Comparison of ENCODE assay signal across 8 cellular contexts in the genomic region with DNA sequence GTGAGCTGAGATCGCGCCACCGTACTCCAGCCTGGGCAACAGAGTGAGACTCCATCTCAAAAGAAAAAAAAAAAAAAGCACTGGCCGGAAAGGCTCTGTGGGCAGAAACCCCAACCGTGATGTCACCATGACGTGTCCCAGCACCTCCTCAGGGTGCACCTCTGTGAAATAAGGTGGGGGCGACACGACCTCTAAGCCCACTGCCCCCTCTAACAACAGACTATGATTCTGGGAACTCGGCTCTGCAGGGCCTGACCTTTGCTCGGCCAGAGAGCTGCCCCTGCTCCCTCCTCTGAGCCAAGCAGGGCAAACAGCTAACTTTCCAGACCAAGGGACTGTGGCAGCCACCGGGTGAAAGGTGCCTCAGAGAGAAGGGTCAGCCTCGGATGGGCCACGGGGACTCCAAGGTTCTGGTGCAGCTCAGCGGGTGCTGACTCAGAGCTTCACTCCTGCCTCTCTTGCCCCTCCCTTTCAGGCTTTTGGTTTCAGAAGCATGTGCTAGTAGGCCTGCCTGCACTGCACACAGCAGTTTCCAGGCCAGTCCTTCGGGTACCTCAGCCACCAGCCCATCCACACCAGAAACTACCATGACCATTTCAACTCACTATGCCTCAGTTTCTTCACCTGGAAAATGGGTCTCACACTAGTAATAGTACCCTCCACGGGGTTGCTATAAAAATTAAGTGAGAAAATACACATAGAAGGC. TPM values are rescaled to one million over a fixed set of nuclear protein-coding genes. Genes with fewer than 3 reads are reported as not detected.
DNase-seq lines count a peak whose midpoint lies in the region; ATAC-seq and TF ChIP-seq lines count a peak whose summit lies in the region.

No MANE protein-coding gene starts in this region.

- POLR2A ChIA-PET in CD4-positive, alpha-beta T cell (lab: Charles Lee), result interaction anchor here (0.6 to 11.6 kb wide), 4 partner anchors 9 to 112 kb away, joined by 3 to 221 read pairs (median 23); partner anchors contain the start of genes AAMP and PNKD
- POLR2A ChIA-PET in HCT116 (lab: Charles Lee), result no interaction called here

- CTCF ChIA-PET in CD4-positive, alpha-beta T cell (lab: Charles Lee), result interaction anchor here (0.7 to 1.8 kb wide), 3 partner anchors 8 to 112 kb away, joined by 3 to 8 read pairs (median 6); no protein-coding TSS in a partner anchor
- CTCF ChIA-PET in HCT116 (lab: Charles Lee), result no interaction called here

- peaks cover 69% of the 10 kb centered on the region for H3K79me2 ChIP-seq in HCT116 (ENCODE audit: insufficient read depth, low read length)

- H3K27ac ChIP-seq in CD4-positive, alpha-beta T cell (ENCODE audit: low read depth, low read length), result peak overlapping the region; percentile 95
- H3K27ac ChIP-seq in HCT116 (ENCODE audit: low read depth, low read length) (no peak overlapping the region), stomach smooth muscle (ENCODE audit: low read length) (peak overlapping the region; percentile 98)

- H3K36me3 ChIP-seq in HCT116 (ENCODE audit: control insufficient read depth in 1 of 2, insufficient read depth in 2 of 2, low read length in 2 of 2), result peaks cover 13 to 14% of the 10 kb centered on the region in 2 experiments; a peak in 2 of 4 replicates
- peaks cover 13% of the 10 kb centered on the region in 2 donors for H3K36me3 ChIP-seq in stomach smooth muscle (ENCODE audit: control insufficient read depth in 2 of 2, insufficient read depth in 2 of 2, low read length in 2 of 2)

- H3K9ac ChIP-seq in HCT116 (ENCODE audit: low read length) (peak overlapping the region; percentile 78; the same call in 1 of the 2 replicates), stomach smooth muscle (ENCODE audit: low read length in 2 of 2) (peak overlapping the region; percentile 55 to 80)

- no TSS peak for BruUV-seq in HCT116 (replicated peaks; lab: Mats Ljungman, UMichigan)

- H3K4me1 ChIP-seq in HCT116 (ENCODE audit: control insufficient read depth in 1 of 2, insufficient read depth in 2 of 2, low read length in 2 of 2), result peaks cover 21 to 48% of the 10 kb centered on the region in 2 experiments
- H3K4me1 ChIP-seq in stomach smooth muscle (ENCODE audit: control insufficient read depth, insufficient read depth, low read length), result peaks cover 75% of the 10 kb centered on the region

- no peaks in the 10 kb centered on the region for H3K9me2 ChIP-seq in HCT116 (ENCODE audit: insufficient read depth)

- peak overlapping the region; percentile 19; the same call in 1 of the 2 replicates for H3K4me2 ChIP-seq in HCT116 (ENCODE audit: low read length)

- in situ Hi-C loops in astrocyte of the spinal cord (cut with HindIII; ENCODE audit: low sequenced_read_pairs), result no loop called here

- intact Hi-C loops in CD4-positive, alpha-beta T cell (cut with DNase I, micrococcal nuclease), result loop anchor here in 1 of 2 experiments (10.0 kb wide), 1 partner anchor 361 kb away; no protein-coding TSS in a partner anchor
- intact Hi-C loops in HCT116 (cut with micrococcal nuclease), result no loop called here

- H3K9me3 Mint-ChIP-seq in CD4-positive, alpha-beta T cell, result no peaks in the 10 kb centered on the region

- RAD21 ChIA-PET in HCT116 (lab: Charles Lee; ENCODE audit: low non-redundant PET in 1 of 2, low total read pairs in 2 of 2, uncharacterized antibody in 2 of 2, unreplicated experiment in 2 of 2), result no interaction called here

- H3K4me3 Mint-ChIP-seq in CD4-positive, alpha-beta T cell, result peak overlapping the region; percentile 91
- H3K4me3 Mint-ChIP-seq in T-helper 17 cell, result peak overlapping the region; percentile 94

- no peaks in the 10 kb centered on the region for H3K27me3 ChIP-seq in CD4-positive, alpha-beta T cell (ENCODE audit: control insufficient read depth, insufficient read depth, low read length)
- H3K27me3 ChIP-seq in HCT116 (ENCODE audit: insufficient read depth, low read length) (no peaks in the 10 kb centered on the region), stomach smooth muscle (ENCODE audit: control insufficient read depth in 1 of 2, insufficient read depth in 2 of 2, low read length in 2 of 2) (no peaks in the 10 kb centered on the region)

- H3K4me1 Mint-ChIP-seq in CD4-positive, alpha-beta T cell (ENCODE audit: low read depth), result peaks cover 83% of the 10 kb centered on the region
- H3K4me1 Mint-ChIP-seq in T-helper 17 cell, result peaks cover 62% of the 10 kb centered on the region

- no peak for TF ChIP-seq CTCF in CD4-positive, alpha-beta T cell (IDR thresholded peaks at IDR 0.05)
- TF ChIP-seq CTCF in HCT116 (IDR thresholded peaks at IDR 0.05 in 2 of 3, conservative IDR thresholded peaks at IDR 0.05 in 1 of 3; ENCODE audit: borderline replicate concordance in 1 of 3, insufficient read depth in 1 of 3, low read depth in 2 of 3, low read length in 2 of 3), result no peak
- TF ChIP-seq CTCF in astrocyte of the spinal cord (IDR thresholded peaks at IDR 0.05; ENCODE audit: low read depth, low read length), result no peak

- H3K4me3 ChIP-seq in HCT116 (replicated peaks in 1 of 2; ENCODE audit: low read depth in 1 of 2, low read length in 2 of 2), result no peak overlapping the region
- H3K4me3 ChIP-seq in astrocyte of the spinal cord (ENCODE audit: low read depth, low read length), result no peak overlapping the region
- H3K4me3 ChIP-seq in stomach smooth muscle (ENCODE audit: low read length in 2 of 2), result peak overlapping the region; percentile 26 to 61

- H3K27ac Mint-ChIP-seq in CD4-positive, alpha-beta T cell, result peak overlapping the region; percentile 99
- peak overlapping the region; percentile 99 for H3K27ac Mint-ChIP-seq in T-helper 17 cell

- H3K36me3 Mint-ChIP-seq in CD4-positive, alpha-beta T cell (ENCODE audit: low read depth), result peaks cover 50% of the 10 kb centered on the region
- H3K36me3 Mint-ChIP-seq in T-helper 17 cell (ENCODE audit: low read depth), result peaks cover 3% of the 10 kb centered on the region

- DNase-seq in CD4-positive, alpha-beta T cell, result peak in 7 of 10 experiments; percentile 28 to 51 (median 42)
- DNase-seq in HCT116 (ENCODE audit: low read depth, low spot score) (no peak), T-helper 17 cell (peak in 2 of 3 donors; percentile 39 to 43), astrocyte of the spinal cord (ENCODE audit: low read depth, low spot score) (peak; percentile 71), lung microvascular endothelial cell (ENCODE audit: low read depth in 2 of 2) (peak; percentile 29 to 73), NCI-H2107 treated with DMSO at 0.1 percent for 48 hours (lab: John Stamatoyannopoulos, UW; ENCODE audit: unreplicated experiment) (no peak)

- peak; percentile 18 for ATAC-seq in CD4-positive, alpha-beta T cell (ENCODE audit: poor library complexity)
- ATAC-seq in HCT116 (no peak), T-helper 17 cell (peak; percentile 29), GM21447 (IDR thresholded peaks at IDR 0.05; ENCODE audit: unreplicated experiment) (no peak)

- no peak for TF ChIP-seq RAD21 in HCT116 (IDR thresholded peaks at IDR 0.05; ENCODE audit: low read depth)

- H3K9me3 ChIP-seq in CD4-positive, alpha-beta T cell (ENCODE audit: control insufficient read depth, low read length), result no peaks in the 10 kb centered on the region
- H3K9me3 ChIP-seq in HCT116 (ENCODE audit: control insufficient read depth in 1 of 2, insufficient read depth in 1 of 2, low read depth in 1 of 2, low read length in 2 of 2) (no peaks in the 10 kb centered on the region), T-helper 17 cell (ENCODE audit: control insufficient read depth, low read length, poor library complexity, severe bottlenecking) (no peaks in the 10 kb centered on the region), stomach smooth muscle (ENCODE audit: control insufficient read depth in 2 of 2, low read length in 2 of 2) (no peaks in the 10 kb centered on the region)

- TF ChIP-seq POLR2A in HCT116 (IDR thresholded peaks at IDR 0.05; ENCODE audit: borderline replicate concordance, extremely low read depth, insufficient read depth, insufficient read length), result no peak

- H2AFZ ChIP-seq in HCT116 (ENCODE audit: low read depth, low read length, poor library complexity, severe bottlenecking), result no peak overlapping the region

- H4K20me1 ChIP-seq in HCT116 (ENCODE audit: insufficient read depth), result no peaks in the 10 kb centered on the region

- H3K27me3 Mint-ChIP-seq in CD4-positive, alpha-beta T cell, result no peaks in the 10 kb centered on the region
- no peaks in the 10 kb centered on the region for H3K27me3 Mint-ChIP-seq in T-helper 17 cell

TF ChIP-seq in HCT116, 20 proteins besides CTCF, POLR2A, EP300 and RAD21 (continues in another document):
- TF ChIP-seq, protein P1, sequence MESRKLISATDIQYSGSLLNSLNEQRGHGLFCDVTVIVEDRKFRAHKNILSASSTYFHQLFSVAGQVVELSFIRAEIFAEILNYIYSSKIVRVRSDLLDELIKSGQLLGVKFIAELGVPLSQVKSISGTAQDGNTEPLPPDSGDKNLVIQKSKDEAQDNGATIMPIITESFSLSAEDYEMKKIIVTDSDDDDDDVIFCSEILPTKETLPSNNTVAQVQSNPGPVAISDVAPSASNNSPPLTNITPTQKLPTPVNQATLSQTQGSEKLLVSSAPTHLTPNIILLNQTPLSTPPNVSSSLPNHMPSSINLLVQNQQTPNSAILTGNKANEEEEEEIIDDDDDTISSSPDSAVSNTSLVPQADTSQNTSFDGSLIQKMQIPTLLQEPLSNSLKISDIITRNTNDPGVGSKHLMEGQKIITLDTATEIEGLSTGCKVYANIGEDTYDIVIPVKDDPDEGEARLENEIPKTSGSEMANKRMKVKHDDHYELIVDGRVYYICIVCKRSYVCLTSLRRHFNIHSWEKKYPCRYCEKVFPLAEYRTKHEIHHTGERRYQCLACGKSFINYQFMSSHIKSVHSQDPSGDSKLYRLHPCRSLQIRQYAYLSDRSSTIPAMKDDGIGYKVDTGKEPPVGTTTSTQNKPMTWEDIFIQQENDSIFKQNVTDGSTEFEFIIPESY (IDR thresholded peaks at IDR 0.05; ENCODE audit: extremely low read depth, insufficient replicate concordance, low read length), result no peak
- no peak for TF ChIP-seq YY1 (IDR thresholded peaks at IDR 0.05; ENCODE audit: extremely low read depth, insufficient replicate concordance, low read depth, low read length)

RNA-seq across cellular contexts. Expression of gene TMBIM1, which starts 8.0 kb away (rescaled TPM):
- 100 to 1,000 TPM in 1 of 2 experiments, 10 to 100 TPM in 1; 99.2 to 102 TPM for total RNA-seq in CD4-positive, alpha-beta T cell
- total RNA-seq in HCT116 (2021; ENCODE audit: unreplicated experiment), result 91.0 TPM
- polyA plus RNA-seq in HCT116 (2012), result 138 and 165 TPM in 2 replicates
- total RNA-seq in T-helper 17 cell, result 100 to 1,000 TPM in 1 of 2 donors, 10 to 100 TPM in 1; 97.4 to 121 TPM
- 109 and 180 TPM in 2 replicates for total RNA-seq in lung microvascular endothelial cell

RNA-seq across cellular contexts. Expression of gene PNKD, which starts 13.9 kb away (rescaled TPM):
- total RNA-seq in CD4-positive, alpha-beta T cell, result 10 to 100 TPM in 1 of 2 experiments, 1 to 10 TPM in 1; 9.2 to 10.6 TPM
- total RNA-seq in HCT116 (2021; ENCODE audit: unreplicated experiment), result 58.1 TPM
- polyA plus RNA-seq in HCT116 (2012), result 49.4 and 64.8 TPM in 2 replicates
- total RNA-seq in T-helper 17 cell, result 10 to 100 TPM; 21.1 to 31.2 TPM
- 19.2 and 20.0 TPM in 2 replicates for total RNA-seq in lung microvascular endothelial cell

RNA-seq across cellular contexts. Expression of gene AAMP, which starts 14.3 kb away (rescaled TPM):
- 10 to 100 TPM; 40.2 to 42.5 TPM for total RNA-seq in CD4-positive, alpha-beta T cell
- total RNA-seq in HCT116 (2021; ENCODE audit: unreplicated experiment) (111 TPM), T-helper 17 cell (10 to 100 TPM; 46.8 to 47.0 TPM), lung microvascular endothelial cell (111 and 116 TPM in 2 replicates)
- 129 and 173 TPM in 2 replicates for polyA plus RNA-seq in HCT116 (2012)

RNA-seq across cellular contexts. Expression of gene GPBAR1, which starts 23.4 kb away (rescaled TPM):
- 1 to 10 TPM; 1.6 to 1.8 TPM for total RNA-seq in CD4-positive, alpha-beta T cell
- 0.27 TPM for total RNA-seq in HCT116 (2021; ENCODE audit: unreplicated experiment)
- polyA plus RNA-seq in HCT116 (2012), result 0.10 and 0.16 TPM in 2 replicates
- 1 to 10 TPM; 1.5 to 2.7 TPM for total RNA-seq in T-helper 17 cell
- under 0.01 TPM in 1 of 2 replicates, not detected in the other for total RNA-seq in lung microvascular endothelial cell

Comparison
In these comparisons a context has a peak if more than half of its experiments do, and no peak if none do; other contexts are left out.
1. ATAC-seq: peak in CD4-positive, alpha-beta T cell (single experiment) and T-helper 17 cell (single experiment); none in HCT116 (single experiment) and GM21447 (single experiment).
2. DNase-seq: peak in CD4-positive, alpha-beta T cell (7 of 10), T-helper 17 cell (2 of 3), astrocyte of the spinal cord (single experiment) and lung microvascular endothelial cell (2 of 2); none in HCT116 (single experiment) and NCI-H2107 treated with DMSO at 0.1 percent for 48 hours (single experiment).
3. H3K4me3 ChIP-seq: peak in stomach smooth muscle (2 of 2); none in HCT116 (0 of 2) and astrocyte of the spinal cord (single experiment).